ENCODE assay signal across 13 cellular contexts in genomic region chr10:58981846-58982245, GRCh38.
"Had no signal": no experiment of that assay in that cellular context is flagged by ENCODE, and none has a peak within 500 bp of the region (broad histone marks: within the 10 kb centered on the region; RNA-seq: fewer than 3 reads in every experiment).

No MANE protein-coding gene starts in this region.

- ATAC-seq: activated CD4-positive, CD25-positive, alpha-beta regulatory T cell treated with anti-CD3 and anti-CD28 coated beads, Interleukin-2, amount 50 U/mL, for 24 hours; pancreas; stimulated activated naive CD8-positive, alpha-beta T cell treated with anti-CD3 and anti-CD28 coated beads, Interleukin-15, Interleukin-2, amounts not matched to agents 100 U/mL and 50 U/mL, for 24 hours; upper lobe of right lung had no signal

- H3K4me3 Mint-ChIP-seq: activated naive CD8-positive, alpha-beta T cell; activated T-cell treated with anti-CD3 and anti-CD28 coated beads, Interleukin-2, amount 50 U/mL, for 24 hours; nephron progenitor cell; T-helper 2 cell treated with Interferon-gamma antibody and Interleukin-4, amounts not matched to agents 5 μg/mL and 100 μg/mL, for 36 hours had no signal

- DNase-seq: activated CD4-positive, alpha-beta T cell treated with anti-CD3 and anti-CD28 coated beads, Interleukin-2, amount 50 U/mL, for 4 hours; activated effector memory CD4-positive, alpha-beta T cell treated with anti-CD3 and anti-CD28 coated beads, Interleukin-2, amount 50 U/mL, for 16 hours; activated T-cell treated with anti-CD3 and anti-CD28 coated beads, Interleukin-2, amount 50 U/mL, for 24 hours; anterior cingulate cortex; effector CD8-positive, alpha-beta T cell; nephron progenitor cell; pancreas; stimulated activated CD4-positive, alpha-beta T cell treated with anti-CD3 and anti-CD28 coated beads, Interleukin-2, amount 100 ng/mL, for 48 hours; stimulated activated naive CD8-positive, alpha-beta T cell treated with anti-CD3 and anti-CD28 coated beads, Interleukin-15, Interleukin-2, amounts not matched to agents 100 U/mL and 50 U/mL, for 24 hours; upper lobe of right lung had no signal

- H3K4me1 ChIP-seq: pancreas, upper lobe of right lung had no signal

- H3K27ac ChIP-seq: pancreas, upper lobe of right lung had no signal

- H3K9me3 Mint-ChIP-seq: activated T-cell treated with anti-CD3 and anti-CD28 coated beads, Interleukin-2, amount 50 U/mL, for 24 hours; nephron progenitor cell; T-helper 2 cell treated with Interferon-gamma antibody and Interleukin-4, amounts not matched to agents 5 μg/mL and 100 μg/mL, for 36 hours had no signal

- H3K36me3 Mint-ChIP-seq: activated naive CD8-positive, alpha-beta T cell had no signal

- H3K27ac Mint-ChIP-seq: activated naive CD8-positive, alpha-beta T cell; activated T-cell treated with anti-CD3 and anti-CD28 coated beads, Interleukin-2, amount 50 U/mL, for 24 hours; nephron progenitor cell; T-helper 2 cell treated with Interferon-gamma antibody and Interleukin-4, amounts not matched to agents 5 μg/mL and 100 μg/mL, for 36 hours had no signal

- H3K9me3 ChIP-seq: pancreas, upper lobe of right lung had no signal

- H3K27me3 Mint-ChIP-seq: activated T-cell treated with anti-CD3 and anti-CD28 coated beads, Interleukin-2, amount 50 U/mL, for 24 hours had no signal

- H3K4me3 ChIP-seq: pancreas, upper lobe of right lung had no signal

- H3K27me3 ChIP-seq: pancreas, upper lobe of right lung had no signal

- H3K36me3 ChIP-seq: pancreas, upper lobe of right lung had no signal
